Comparison of ENCODE assay signal across 25 cellular contexts in genomic region chr19:47895165-47895782, GRCh38. TPM values are rescaled to one million over a fixed set of nuclear protein-coding genes. Genes with fewer than 3 reads are reported as not detected.
"Had no signal": no experiment of that assay in that cellular context is flagged by ENCODE, and none has a peak within 500 bp of the region (broad histone marks: within the 10 kb centered on the region; RNA-seq: fewer than 3 reads in every experiment).

No MANE protein-coding gene starts in this region.

- DNase-seq: esophagus squamous epithelium; gastrocnemius medialis; immature natural killer cell; kidney; left cardiac atrium; left ventricle myocardium superior; mesendoderm; naive B cell; nephron progenitor cell; posterior cingulate gyrus; small intestine; stimulated activated CD4-positive, alpha-beta T cell treated with anti-CD3 and anti-CD28 coated beads, Interleukin-4, amount 100 ng/mL, for 1 hour; stimulated activated CD8-positive, alpha-beta memory T cell treated with anti-CD3 and anti-CD28 coated beads, Interleukin-4, amount 100 ng/mL, for 48 hours; stimulated activated naive CD8-positive, alpha-beta T cell treated with anti-CD3 and anti-CD28 coated beads, Interleukin-15, Interleukin-2, amounts not matched to agents 100 U/mL and 50 U/mL, for 24 hours; tibial artery; upper lobe of left lung had no signal

- H3K36me3 ChIP-seq: esophagus squamous epithelium, gastrocnemius medialis, neutrophil, suprapubic skin, tibial artery, upper lobe of left lung, vagina had no signal

- ATAC-seq: gastrocnemius medialis; left cardiac atrium; left ventricle myocardium superior; stimulated activated effector memory CD8-positive, alpha-beta T cell treated with anti-CD3 and anti-CD28 coated beads, Interleukin-12 subunit alpha, Interleukin-12 subunit beta, amount 100 ng/mL, for 72 hours; stimulated activated naive CD8-positive, alpha-beta T cell treated with anti-CD3 and anti-CD28 coated beads, Interleukin-15, Interleukin-2, amounts not matched to agents 100 U/mL and 50 U/mL, for 24 hours had no signal

- H3K4me3 ChIP-seq: esophagus squamous epithelium, gastrocnemius medialis, suprapubic skin, tibial artery, upper lobe of left lung, vagina had no signal

- H3K4me1 ChIP-seq: esophagus squamous epithelium, gastrocnemius medialis, tibial artery, vagina had no signal

- H3K27me3 ChIP-seq: gastrocnemius medialis, neutrophil, suprapubic skin, upper lobe of left lung, vagina had no signal

- H3K27ac ChIP-seq: esophagus squamous epithelium, gastrocnemius medialis, neutrophil, suprapubic skin, tibial artery, vagina had no signal

- H3K9me3 ChIP-seq: neutrophil, suprapubic skin, vagina had no signal

RNA-seq across cellular contexts. Expression of gene SULT2A1, which starts 9.2 kb away (rescaled TPM):
- total RNA-seq: epithelial cell of proximal tubule, esophagus squamous epithelium, fibroblast of villous mesenchyme, kidney, left cardiac atrium, left ventricle myocardium superior, lung microvascular endothelial cell, osteocyte, pulmonary artery endothelial cell had no signal
- polyA plus RNA-seq: immature natural killer cell had no signal

RNA-seq across cellular contexts. Expression of gene TPRX2, which starts 36.2 kb away (rescaled TPM):
- total RNA-seq: epithelial cell of proximal tubule, esophagus squamous epithelium, fibroblast of villous mesenchyme, gastrocnemius medialis, kidney, left cardiac atrium, left ventricle myocardium superior, lung microvascular endothelial cell, osteocyte, pulmonary artery endothelial cell, suprapubic skin, upper lobe of left lung, vagina had no signal
- polyA plus RNA-seq: immature natural killer cell, small intestine had no signal
